ENCODE assay signal across 8 cellular contexts in the genomic region with DNA sequence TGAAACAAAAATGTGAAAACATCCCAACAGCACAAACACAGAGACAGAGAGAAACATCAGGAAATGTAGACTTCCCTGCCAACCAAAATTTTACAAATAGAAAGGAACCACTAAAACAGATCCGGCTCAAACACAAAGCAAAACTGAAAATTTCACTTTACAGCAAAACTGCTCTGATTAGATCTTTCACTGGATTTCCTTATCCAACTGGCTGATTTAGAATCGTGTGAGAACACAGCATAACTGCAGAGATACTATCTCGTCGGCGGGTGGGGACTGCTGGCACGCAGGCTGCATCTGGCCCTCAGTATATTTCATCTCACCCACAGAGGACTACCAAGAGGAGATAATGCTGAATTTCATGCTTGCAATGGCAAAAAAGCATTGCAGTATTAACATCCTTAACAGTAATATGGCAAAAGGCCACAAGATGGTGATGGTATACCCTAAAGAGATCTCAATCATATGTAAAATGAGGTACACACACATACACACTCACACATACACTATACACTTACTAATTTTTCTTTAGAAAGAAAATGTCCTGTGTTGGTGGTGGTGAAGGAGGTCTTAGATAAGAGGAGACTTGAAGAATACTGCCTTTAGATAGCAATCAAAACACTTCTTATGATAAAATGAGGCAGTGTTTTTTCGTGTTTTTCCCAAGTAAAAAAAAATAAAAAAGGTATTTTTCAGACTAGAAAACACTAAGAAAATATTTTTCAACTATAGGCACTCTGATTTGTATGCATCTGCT. TPM values are rescaled to one million over a fixed set of nuclear protein-coding genes. Genes with fewer than 3 reads are reported as not detected.
A peak's percentile ranks its signal among the peaks of the same experiment; 100 is the strongest.
DNase-seq lines count a peak whose midpoint lies in the region; ATAC-seq and TF ChIP-seq lines count a peak whose summit lies in the region.

No MANE protein-coding gene starts in this region.

- H3K27me3 Mint-ChIP-seq in CD8-positive, alpha-beta memory T cell, result no peaks in the 10 kb centered on the region
- no peaks in the 10 kb centered on the region for H3K27me3 Mint-ChIP-seq in activated CD4-positive, alpha-beta memory T cell treated with anti-CD3 and anti-CD28 coated beads, Interleukin-2, amount 10 ng/mL, durations not matched to agents 7 days and 5 days
- no peaks in the 10 kb centered on the region for H3K27me3 Mint-ChIP-seq in natural killer cell treated with Interleukin-12 subunit alpha and Interleukin-12 subunit beta and Interleukin-15 and Interleukin-18, amount 100 ng/mL, for 72 hours

- H3K4me1 Mint-ChIP-seq in CD8-positive, alpha-beta memory T cell, result peaks cover 10 to 11% (median 10%) of the 10 kb centered on the region in 3 donors
- H3K4me1 Mint-ChIP-seq in activated CD4-positive, alpha-beta memory T cell treated with anti-CD3 and anti-CD28 coated beads, Interleukin-2, amount 10 ng/mL, durations not matched to agents 7 days and 5 days, result peaks cover 20% of the 10 kb centered on the region
- H3K4me1 Mint-ChIP-seq in natural killer cell treated with Interleukin-12 subunit alpha and Interleukin-12 subunit beta and Interleukin-15 and Interleukin-18, amount 100 ng/mL, for 72 hours (ENCODE audit: low read depth in 2 of 2), result peaks cover 10 to 20% of the 10 kb centered on the region in 2 donors

- H3K36me3 ChIP-seq in CD8-positive, alpha-beta memory T cell (ENCODE audit: insufficient read depth, low read length), result no peaks in the 10 kb centered on the region
- H3K36me3 ChIP-seq in upper lobe of left lung, result no peaks in the 10 kb centered on the region

- WGBS in upper lobe of left lung, 2 donors, result 12 to 21% methylated on average over 7 of the region's 7 CpGs

- peak overlapping the region in 7 of 8 donors; percentile 61 to 90 (median 82) for H3K27ac Mint-ChIP-seq in CD8-positive, alpha-beta memory T cell
- peak overlapping the region; percentile 88 for H3K27ac Mint-ChIP-seq in activated CD4-positive, alpha-beta memory T cell treated with anti-CD3 and anti-CD28 coated beads, Interleukin-2, amount 10 ng/mL, durations not matched to agents 7 days and 5 days
- peak overlapping the region; percentile 72 to 82 for H3K27ac Mint-ChIP-seq in natural killer cell treated with Interleukin-12 subunit alpha and Interleukin-12 subunit beta and Interleukin-15 and Interleukin-18, amount 100 ng/mL, for 72 hours

- peak overlapping the region in 5 of 7 donors; percentile 62 to 74 (median 71) for H3K4me3 Mint-ChIP-seq in CD8-positive, alpha-beta memory T cell
- H3K4me3 Mint-ChIP-seq in activated CD4-positive, alpha-beta memory T cell treated with anti-CD3 and anti-CD28 coated beads, Interleukin-2, amount 10 ng/mL, durations not matched to agents 7 days and 5 days, result peak overlapping the region; percentile 78
- peak overlapping the region; percentile 85 for H3K4me3 Mint-ChIP-seq in natural killer cell treated with Interleukin-12 subunit alpha and Interleukin-12 subunit beta and Interleukin-15 and Interleukin-18, amount 100 ng/mL, for 72 hours

- no peaks in the 10 kb centered on the region for H3K9me3 ChIP-seq in CD8-positive, alpha-beta memory T cell (ENCODE audit: low read length)
- no peaks in the 10 kb centered on the region for H3K9me3 ChIP-seq in upper lobe of left lung

- no peak overlapping the region for H3K4me3 ChIP-seq in CD8-positive, alpha-beta memory T cell (ENCODE audit: low read length)
- peak overlapping the region; percentile 33 for H3K4me3 ChIP-seq in epithelial cell of proximal tubule (ENCODE audit: low read depth, low read length)
- H3K4me3 ChIP-seq in upper lobe of left lung, result peak overlapping the region in 3 of 4 donors; percentile 2 to 27 (median 10)

- no peaks in the 10 kb centered on the region for H3K9me3 Mint-ChIP-seq in CD8-positive, alpha-beta memory T cell
- H3K9me3 Mint-ChIP-seq in activated CD4-positive, alpha-beta memory T cell treated with anti-CD3 and anti-CD28 coated beads, Interleukin-2, amount 10 ng/mL, durations not matched to agents 7 days and 5 days, result no peaks in the 10 kb centered on the region
- H3K9me3 Mint-ChIP-seq in natural killer cell treated with Interleukin-12 subunit alpha and Interleukin-12 subunit beta and Interleukin-15 and Interleukin-18, amount 100 ng/mL, for 72 hours, result no peaks in the 10 kb centered on the region

- no peaks in the 10 kb centered on the region for H3K27me3 ChIP-seq in CD8-positive, alpha-beta memory T cell (ENCODE audit: insufficient read depth, low read length, poor library complexity, severe bottlenecking)
- H3K27me3 ChIP-seq in upper lobe of left lung, result no peaks in the 10 kb centered on the region

- peak; percentile 62 for TF ChIP-seq CTCF in epithelial cell of proximal tubule (conservative IDR thresholded peaks at IDR 0.05; ENCODE audit: low read depth, low read length)
- peak in 5 of 6 experiments; percentile 26 to 73 (median 64) for TF ChIP-seq CTCF in upper lobe of left lung (IDR thresholded peaks at IDR 0.05)

- peak in 3 of 5 donors; percentile 53 to 62 (median 55) for DNase-seq in CD8-positive, alpha-beta memory T cell
- peak; percentile 19 to 74 for DNase-seq in NCI-H526 (lab: John Stamatoyannopoulos, UW)
- DNase-seq in activated CD4-positive, alpha-beta memory T cell treated with anti-CD3 and anti-CD28 coated beads, Interleukin-2, amount 10 ng/mL, durations not matched to agents 7 days and 5 days, result peak; percentile 80
- DNase-seq in epithelial cell of proximal tubule (ENCODE audit: low read depth), result no peak
- DNase-seq in natural killer cell treated with Interleukin-12 subunit alpha and Interleukin-12 subunit beta and Interleukin-15 and Interleukin-18, amount 100 ng/mL, for 72 hours (ENCODE audit: low spot score), result no peak
- DNase-seq in upper lobe of left lung, result no peak

- TF ChIP-seq POLR2A in upper lobe of left lung (IDR thresholded peaks at IDR 0.05), result no peak

- peaks cover 8% of the 10 kb centered on the region for H3K4me1 ChIP-seq in CD8-positive, alpha-beta memory T cell (ENCODE audit: insufficient read depth, low read length)
- H3K4me1 ChIP-seq in upper lobe of left lung, result peaks cover 10 to 14% (median 11%) of the 10 kb centered on the region in 4 donors

- CTCF ChIA-PET in CD8-positive, alpha-beta memory T cell (lab: Charles Lee), result interaction anchor here (1.0 to 3.8 kb wide), 5 partner anchors 97 to 245 kb away, joined by 3 to 25 read pairs (median 5); no protein-coding TSS in a partner anchor
- CTCF ChIA-PET in activated CD4-positive, alpha-beta memory T cell treated with anti-CD3 and anti-CD28 coated beads, Interleukin-2, amount 10 ng/mL, durations not matched to agents 7 days and 5 days (lab: Charles Lee), result interaction anchor here (0.8 to 3.2 kb wide), 7 partner anchors 10 to 226 kb away, joined by 3 to 21 read pairs (median 6); a partner anchor contains a TSS

- TF ChIP-seq EP300 in upper lobe of left lung (IDR thresholded peaks at IDR 0.05), result peak in 1 of 4 donors; percentile 52

- H3K27ac ChIP-seq in CD8-positive, alpha-beta memory T cell (ENCODE audit: low read depth, low read length), result peak overlapping the region; percentile 55
- H3K27ac ChIP-seq in upper lobe of left lung, result peak overlapping the region in 3 of 4 donors; percentile 55 to 68 (median 57)

- no peaks in the 10 kb centered on the region for H3K36me3 Mint-ChIP-seq in CD8-positive, alpha-beta memory T cell
- no peaks in the 10 kb centered on the region for H3K36me3 Mint-ChIP-seq in activated CD4-positive, alpha-beta memory T cell treated with anti-CD3 and anti-CD28 coated beads, Interleukin-2, amount 10 ng/mL, durations not matched to agents 7 days and 5 days (ENCODE audit: low read depth)
- no peaks in the 10 kb centered on the region for H3K36me3 Mint-ChIP-seq in natural killer cell treated with Interleukin-12 subunit alpha and Interleukin-12 subunit beta and Interleukin-15 and Interleukin-18, amount 100 ng/mL, for 72 hours

- POLR2A ChIA-PET in CD8-positive, alpha-beta memory T cell (lab: Charles Lee), result no interaction called here
- POLR2A ChIA-PET in activated CD4-positive, alpha-beta memory T cell treated with anti-CD3 and anti-CD28 coated beads, Interleukin-2, amount 10 ng/mL, durations not matched to agents 7 days and 5 days (lab: Charles Lee), result interaction anchor here (0.6 to 2.6 kb wide), 7 partner anchors 10 to 577 kb away, joined by 3 to 47 read pairs (median 3); a partner anchor contains a TSS

- ATAC-seq in GM19025 (IDR thresholded peaks at IDR 0.05; ENCODE audit: low read depth, unreplicated experiment), result peak; percentile 84
- ATAC-seq in HG03135 (IDR thresholded peaks at IDR 0.05; ENCODE audit: unreplicated experiment), result peak; percentile 94
- ATAC-seq in natural killer cell treated with Interleukin-12 subunit alpha and Interleukin-12 subunit beta and Interleukin-15 and Interleukin-18, amount 100 ng/mL, for 72 hours, result peak; percentile 83 to 94
- peak in 1 of 2 donors; percentile 82 for ATAC-seq in upper lobe of left lung (ENCODE audit: low FRiP score in 2 of 2)

RNA-seq across cellular contexts. Expression of a gene that starts 10.6 kb away (rescaled TPM):
- total RNA-seq in CD8-positive, alpha-beta memory T cell, result 10 to 100 TPM; 36.0 to 38.2 TPM
- polyA plus RNA-seq in CD8-positive, alpha-beta memory T cell, result 27.3 TPM
- total RNA-seq in activated CD4-positive, alpha-beta memory T cell treated with anti-CD3 and anti-CD28 coated beads, Interleukin-2, amount 10 ng/mL, durations not matched to agents 7 days and 5 days, result 10 to 100 TPM; 31.2 to 32.8 TPM
- total RNA-seq in epithelial cell of proximal tubule (24.2 and 31.5 TPM in 2 replicates), upper lobe of left lung (10 to 100 TPM in 4 of 6 donors, 1 to 10 TPM in 2; 9.8 to 25.1 (median 14.2) TPM)
- 10 to 100 TPM; 29.6 to 31.6 TPM for total RNA-seq in natural killer cell treated with Interleukin-12 subunit alpha and Interleukin-12 subunit beta and Interleukin-15 and Interleukin-18, amount 100 ng/mL, for 72 hours

RNA-seq across cellular contexts. Expression of a gene that starts 36.8 kb away (rescaled TPM):
- total RNA-seq in CD8-positive, alpha-beta memory T cell, result 100 to 1,000 TPM in 1 of 2 experiments, 10 to 100 TPM in 1; 97.6 to 103 TPM
- polyA plus RNA-seq in CD8-positive, alpha-beta memory T cell, result 7.9 TPM
- 10 to 100 TPM; 44.9 to 47.9 TPM for total RNA-seq in activated CD4-positive, alpha-beta memory T cell treated with anti-CD3 and anti-CD28 coated beads, Interleukin-2, amount 10 ng/mL, durations not matched to agents 7 days and 5 days
- total RNA-seq in epithelial cell of proximal tubule (32.6 and 43.7 TPM in 2 replicates), upper lobe of left lung (10 to 100 TPM in 5 of 6 donors, 1 to 10 TPM in 1; 6.7 to 34.1 (median 24.4) TPM)
- total RNA-seq in natural killer cell treated with Interleukin-12 subunit alpha and Interleukin-12 subunit beta and Interleukin-15 and Interleukin-18, amount 100 ng/mL, for 72 hours, result 10 to 100 TPM; 65.8 to 89.1 TPM

Comparison
In these comparisons a context has a peak if more than half of its experiments do, and no peak if none do; other contexts are left out.
1. DNase-seq: peak in CD8-positive, alpha-beta memory T cell (3 of 5), NCI-H526 (2 of 2) and activated CD4-positive, alpha-beta memory T cell treated with anti-CD3 and anti-CD28 coated beads, Interleukin-2, amount 10 ng/mL, durations not matched to agents 7 days and 5 days (single experiment); none in epithelial cell of proximal tubule (single experiment), natural killer cell treated with Interleukin-12 subunit alpha and Interleukin-12 subunit beta and Interleukin-15 and Interleukin-18, amount 100 ng/mL, for 72 hours (single experiment) and upper lobe of left lung (0 of 2).
2. Peak in every context shown above with its lines, with median percentiles within 50 percentile points of each other: H3K27ac Mint-ChIP-seq and H3K4me3 Mint-ChIP-seq.